In the genomic region with DNA sequence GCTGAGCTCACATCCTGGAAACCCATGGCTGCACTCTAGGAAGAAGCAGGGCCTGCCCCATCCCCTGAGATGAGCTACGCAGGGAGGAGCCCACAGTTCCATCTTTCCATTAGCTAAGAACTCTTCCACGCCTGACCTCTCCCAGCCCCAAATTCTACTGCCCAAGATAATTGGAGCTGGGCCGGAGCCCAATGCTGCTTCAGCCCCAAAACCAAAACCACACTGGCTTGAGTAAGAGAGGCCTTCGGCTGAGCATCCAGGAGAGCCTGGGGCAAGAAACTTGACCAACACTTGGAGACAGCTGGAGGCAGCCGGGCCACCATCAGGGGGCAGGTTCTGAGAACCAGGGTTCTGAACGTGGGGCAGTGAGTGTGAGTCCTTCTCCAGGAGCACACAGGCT, we compare ENCODE assay signal across 10 cellular contexts.
DNase-seq lines count a peak whose midpoint lies in the region; ATAC-seq and TF ChIP-seq lines count a peak whose summit lies in the region.
"Had no signal": no experiment of that assay in that cellular context is flagged by ENCODE, and none has a peak within 500 bp of the region (broad histone marks: within the 10 kb centered on the region; RNA-seq: fewer than 3 reads in every experiment).

No MANE protein-coding gene starts in this region.

- CTCF ChIA-PET in RWPE1 (lab: Yijun Ruan, JAX), result interaction anchor here (0.9 to 1.0 kb wide), 2 partner anchors 12 to 168 kb away, joined by 4 to 5 read pairs; no protein-coding TSS in a partner anchor

- intact Hi-C loops in stomach (cut with DNase I; ENCODE audit: low total_unique reads), result no loop called here

- H3K36me3 ChIP-seq in gastroesophageal sphincter (no peaks in the 10 kb centered on the region), stomach (no peaks in the 10 kb centered on the region)

- H3K4me3 ChIP-seq in gastroesophageal sphincter (no peak overlapping the region), stomach (no peak overlapping the region)

- 33 to 86% methylated on average over 2 to 4 of the region's 6 CpGs for WGBS in gastroesophageal sphincter (ENCODE audit: low coverage in 1 of 2), 2 donors
- 65 to 84% (median 77%) methylated on average over 5 to 6 of the region's 6 CpGs for WGBS in stomach, 5 donors

- H3K27me3 ChIP-seq in gastroesophageal sphincter, result no peaks in the 10 kb centered on the region
- no peaks in the 10 kb centered on the region for H3K27me3 ChIP-seq in stomach

- POLR2A ChIA-PET in RWPE1 (lab: Yijun Ruan, JAX; ENCODE audit: low non-redundant PET), result no interaction called here

- ATAC-seq in GM18907 (IDR thresholded peaks at IDR 0.05; ENCODE audit: unreplicated experiment), result peak; percentile 2
- peak; percentile 72 for ATAC-seq in gastroesophageal sphincter
- ATAC-seq in HG03432 (IDR thresholded peaks at IDR 0.05; ENCODE audit: unreplicated experiment), result no peak

- no peak for TF ChIP-seq EP300 in gastroesophageal sphincter (IDR thresholded peaks at IDR 0.05)
- TF ChIP-seq EP300 in stomach (IDR thresholded peaks at IDR 0.05), result no peak

- TF ChIP-seq CTCF in RWPE1 (conservative IDR thresholded peaks at IDR 0.05; ENCODE audit: low read depth), result no peak
- no peak for TF ChIP-seq CTCF in gastroesophageal sphincter (IDR thresholded peaks at IDR 0.05)
- no peak for TF ChIP-seq CTCF in stomach (IDR thresholded peaks at IDR 0.05)

- H3K9me3 ChIP-seq in gastroesophageal sphincter (no peaks in the 10 kb centered on the region), stomach (no peaks in the 10 kb centered on the region)

- H3K4me1 ChIP-seq in gastroesophageal sphincter (peaks cover 0 to 14% (median 7%) of the 10 kb centered on the region in 3 donors), stomach (peaks cover 0 to 14% (median 8%) of the 10 kb centered on the region in 4 donors)

- DNase-seq in RWPE1 (ENCODE audit: low spot score) (no peak), stomach (no peak), NCI-H524 treated with DMSO at 0.1 percent for 48 hours (lab: John Stamatoyannopoulos, UW) (no peak), CD1c-positive myeloid dendritic cell (ENCODE audit: extremely low spot score) (no peak), Ammon's horn (ENCODE audit: low spot score) (no peak)
- DNase-seq: NCI-H2029 had no signal

- H3K27ac ChIP-seq in RWPE1, result peak overlapping the region; percentile 31
- H3K27ac ChIP-seq in gastroesophageal sphincter, result peak overlapping the region in 2 of 4 donors; percentile 63 to 68
- peak overlapping the region in 3 of 5 donors; percentile 49 to 60 (median 51) for H3K27ac ChIP-seq in stomach
- H3K27ac ChIP-seq: VCaP had no signal

- TF ChIP-seq POLR2A in gastroesophageal sphincter (IDR thresholded peaks at IDR 0.05), result no peak
- no peak for TF ChIP-seq POLR2A in stomach (IDR thresholded peaks at IDR 0.05)
